8 cellular contexts compared by ENCODE assay signal in the genomic region with DNA sequence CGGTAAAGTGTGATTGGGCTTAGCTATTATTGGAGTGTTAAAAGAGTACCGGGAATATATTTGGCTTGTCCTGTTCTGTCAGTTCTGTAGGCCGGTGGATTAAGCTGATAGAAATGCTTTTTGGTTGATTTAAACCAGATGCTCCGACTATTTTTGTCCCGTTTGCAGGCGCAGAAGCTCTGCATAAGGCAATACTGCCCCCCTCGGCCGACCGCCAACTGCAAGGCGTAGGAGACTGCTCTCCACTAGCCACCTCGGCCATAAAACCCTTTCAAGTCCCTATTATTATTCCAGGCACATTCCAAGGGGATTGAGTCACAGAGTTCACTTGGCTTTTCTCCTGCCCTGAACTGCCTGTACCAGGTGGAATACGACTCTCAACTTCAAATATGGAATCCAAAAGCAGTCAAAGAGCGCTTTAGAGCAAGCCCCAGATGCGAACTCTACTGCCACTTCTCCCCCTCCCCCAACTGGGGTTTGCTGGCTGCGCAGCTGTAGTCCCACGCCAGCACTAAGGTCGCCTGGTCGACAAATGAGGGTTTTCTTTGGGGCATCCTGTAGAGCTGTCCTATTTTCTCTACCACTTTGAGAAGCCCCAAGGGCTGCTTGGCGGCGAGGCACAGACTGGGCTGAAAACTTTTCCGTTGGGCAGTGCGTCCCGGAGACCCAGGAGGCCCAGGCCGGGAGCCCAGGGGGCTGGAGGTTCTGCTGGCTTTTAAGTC.
DNase-seq lines count a peak whose midpoint lies in the region; ATAC-seq and TF ChIP-seq lines count a peak whose summit lies in the region.

No MANE protein-coding gene starts in this region.

- TF ChIP-seq CTCF in Calu3 (IDR thresholded peaks at IDR 0.05; ENCODE audit: unreplicated experiment) (peak; percentile 81), epithelial cell of proximal tubule (conservative IDR thresholded peaks at IDR 0.05; ENCODE audit: low read depth, low read length) (peak; percentile 93)

- CTCF ChIA-PET in Calu3 (lab: Charles Lee): interaction anchor here (0.6 to 4.1 kb wide), 19 partner anchors 78 to 486 kb away, joined by 3 to 38 read pairs (median 5); no protein-coding TSS in a partner anchor

- peak overlapping the region; percentile 54 for H3K4me3 ChIP-seq in NT2/D1 (ENCODE audit: insufficient read length, low read depth)
- H3K4me3 ChIP-seq in epithelial cell of proximal tubule (ENCODE audit: low read depth, low read length): peak overlapping the region; percentile 76

- H3K27me3 Mint-ChIP-seq in Calu3 (ENCODE audit: unreplicated experiment): no peaks in the 10 kb centered on the region

- peak; percentile 50 for ATAC-seq in GM21390 (IDR thresholded peaks at IDR 0.05; ENCODE audit: unreplicated experiment)

- peak overlapping the region; percentile 98 for H3K4me3 Mint-ChIP-seq in Calu3 (ENCODE audit: low read depth, unreplicated experiment)

- H3K36me3 Mint-ChIP-seq in Calu3 (ENCODE audit: insufficient read depth, unreplicated experiment): peaks cover 34% of the 10 kb centered on the region

- BruUV-seq in Calu3 (replicated peaks; lab: Mats Ljungman, UMichigan): TSS peak; percentile 94

- H3K4me1 ChIP-seq in NT2/D1 (ENCODE audit: insufficient read depth, insufficient read length): no peaks in the 10 kb centered on the region

- H3K36me3 ChIP-seq in NT2/D1 (ENCODE audit: insufficient read depth, insufficient read length, low read length): no peaks in the 10 kb centered on the region

- H3K27ac Mint-ChIP-seq in Calu3 (ENCODE audit: unreplicated experiment): peak overlapping the region; percentile 95

- H3K4me1 Mint-ChIP-seq in Calu3 (ENCODE audit: low read depth, unreplicated experiment): peaks cover 48% of the 10 kb centered on the region

- no peaks in the 10 kb centered on the region for H3K9me3 Mint-ChIP-seq in Calu3 (ENCODE audit: low read depth, unreplicated experiment)

- H3K9me3 ChIP-seq in NT2/D1 (ENCODE audit: insufficient read depth, low read length): no peaks in the 10 kb centered on the region

- peak; percentile 97 for DNase-seq in Calu3
- peak; percentile 8 to 92 (median 80) for DNase-seq in HUDEP-2 (lab: John Stamatoyannopoulos, UW; ENCODE audit: unreplicated experiment in 76 of 76)
- DNase-seq in NT2/D1 (ENCODE audit: low read depth, low spot score): peak; percentile 95
- peak; percentile 75 for DNase-seq in activated T-cell treated with anti-CD3 and anti-CD28 coated beads for 48 hours (ENCODE audit: low read depth)
- peak; percentile 96 for DNase-seq in epithelial cell of proximal tubule (ENCODE audit: low read depth)
- DNase-seq in mucosa of gallbladder (ENCODE audit: low spot score): peak; percentile 94
- DNase-seq in stimulated activated CD8-positive, alpha-beta memory T cell treated with anti-CD3 and anti-CD28 coated beads, Interleukin-4, amount 100 ng/mL, for 24 hours (ENCODE audit: low read depth): peak; percentile 70

- intact Hi-C loops in Calu3 (cut with micrococcal nuclease; ENCODE audit: unreplicated experiment): loop anchor here (1.0 to 5.0 kb wide), 9 partner anchors 37 to 463 kb away; partner anchors contain the start of gene REEP3

- H3K9ac ChIP-seq in NT2/D1 (ENCODE audit: insufficient read length, low read depth): peak overlapping the region; percentile 82

- no peaks in the 10 kb centered on the region for H3K27me3 ChIP-seq in NT2/D1 (ENCODE audit: insufficient read depth, insufficient read length)

Comparison
In these comparisons a context has a peak if more than half of its experiments do, and no peak if none do; other contexts are left out.
1. Peak in every context shown above with its lines: DNase-seq, ATAC-seq and H3K4me3 ChIP-seq.